31 cellular contexts compared by ENCODE assay signal in the genomic region with DNA sequence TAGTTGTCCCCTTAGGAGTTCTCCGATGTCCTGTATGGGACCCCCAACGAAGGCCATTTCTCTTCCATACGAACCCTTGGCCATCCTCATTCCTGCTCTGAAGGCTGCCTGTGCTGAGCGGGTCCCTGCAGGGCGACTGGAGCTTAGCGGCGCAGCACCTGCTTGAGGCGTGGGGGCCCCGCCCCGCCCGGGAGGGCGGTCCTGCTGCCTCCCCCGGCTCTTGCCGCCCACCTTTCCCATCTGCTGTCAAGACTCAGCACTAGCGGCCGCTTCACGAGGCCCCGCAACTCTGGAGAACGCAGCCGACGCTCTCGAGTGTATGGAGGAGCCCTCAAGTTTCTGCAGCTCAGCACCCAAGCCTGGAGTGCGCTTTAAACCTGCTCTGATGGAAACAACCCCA.
DNase-seq lines count a peak whose midpoint lies in the region; ATAC-seq and TF ChIP-seq lines count a peak whose summit lies in the region.
"Had no signal": no experiment of that assay in that cellular context is flagged by ENCODE, and none has a peak within 500 bp of the region (broad histone marks: within the 10 kb centered on the region; RNA-seq: fewer than 3 reads in every experiment).

No MANE protein-coding gene starts in this region.

- no peak for ATAC-seq in GM23338
- ATAC-seq: A549; CD8-positive, alpha-beta T cell had no signal

- no peaks in the 10 kb centered on the region for H3K27me3 Mint-ChIP-seq in Caco-2 (ENCODE audit: insufficient read depth, unreplicated experiment)
- H3K27me3 Mint-ChIP-seq in GM23338 (ENCODE audit: insufficient read depth, low read depth, poor library complexity) = no peaks in the 10 kb centered on the region
- H3K27me3 Mint-ChIP-seq in activated naive CD8-positive, alpha-beta T cell treated with anti-CD3 and anti-CD28 coated beads for 36 hours = no peaks in the 10 kb centered on the region
- H3K27me3 Mint-ChIP-seq: B cell; CD4-positive, alpha-beta memory T cell; CD4-positive, alpha-beta T cell; CD4-positive, CD25-positive, alpha-beta regulatory T cell; CD8-positive, alpha-beta memory T cell had no signal

- peaks cover 7% of the 10 kb centered on the region for H3K4me1 Mint-ChIP-seq in Caco-2 (ENCODE audit: low read depth, unreplicated experiment)
- H3K4me1 Mint-ChIP-seq in GM23338 = no peaks in the 10 kb centered on the region; the same call in 2 of the 3 replicates
- no peaks in the 10 kb centered on the region for H3K4me1 Mint-ChIP-seq in activated naive CD8-positive, alpha-beta T cell treated with anti-CD3 and anti-CD28 coated beads for 36 hours
- H3K4me1 Mint-ChIP-seq: B cell; CD14-positive monocyte; CD4-positive, alpha-beta memory T cell; CD4-positive, CD25-positive, alpha-beta regulatory T cell; CD8-positive, alpha-beta memory T cell had no signal

- no peak overlapping the region for H3K9ac ChIP-seq in neuronal stem cell (ENCODE audit: low read depth, low read length, poor library complexity)
- H3K9ac ChIP-seq: BLaER1; BLaER1 treated with 17β-estradiol and CSF1 and Interleukin-3, amounts not matched to agents 10 nM and 100 nM had no signal

- H3K23ac ChIP-seq in neuronal stem cell (ENCODE audit: low read depth, low read length, poor library complexity) = no peak overlapping the region

- no peak overlapping the region for H4K8ac ChIP-seq in neuronal stem cell (ENCODE audit: low read depth, low read length)

- H3K79me1 ChIP-seq in neuronal stem cell (ENCODE audit: low read depth, low read length) = no peaks in the 10 kb centered on the region

- H3K9me2 ChIP-seq in GM23338 (ENCODE audit: insufficient read depth) = no peaks in the 10 kb centered on the region

- CTCF ChIA-PET in Caco-2 (lab: Charles Lee) = no interaction called here

- BruUV-seq in Caco-2 (replicated peaks; lab: Mats Ljungman, UMichigan) = no TSS peak

- H3K4me3 Mint-ChIP-seq in Caco-2 (ENCODE audit: unreplicated experiment) = no peak overlapping the region
- no peak overlapping the region for H3K4me3 Mint-ChIP-seq in GM23338
- no peak overlapping the region for H3K4me3 Mint-ChIP-seq in activated naive CD8-positive, alpha-beta T cell treated with anti-CD3 and anti-CD28 coated beads for 36 hours
- H3K4me3 Mint-ChIP-seq: B cell; CD14-positive monocyte; CD4-positive, alpha-beta memory T cell; CD4-positive, alpha-beta T cell; CD4-positive, CD25-positive, alpha-beta regulatory T cell; CD8-positive, alpha-beta memory T cell; CD8-positive, alpha-beta T cell had no signal

- H2BK5ac ChIP-seq in neuronal stem cell (ENCODE audit: low read length) = no peak overlapping the region

- no peaks in the 10 kb centered on the region for H3K27me3 ChIP-seq in Caco-2 (replicated peaks; ENCODE audit: control insufficient read depth, insufficient read depth, low read length)
- no peaks in the 10 kb centered on the region for H3K27me3 ChIP-seq in GM23338 (ENCODE audit: insufficient read depth)
- H3K27me3 ChIP-seq in neuronal stem cell (ENCODE audit: control insufficient read depth in 3 of 3, insufficient read depth in 3 of 3, low read depth in 1 of 3, low read length in 3 of 3) = no peaks in the 10 kb centered on the region
- H3K27me3 ChIP-seq: BE2C; BLaER1; BLaER1 treated with 17β-estradiol and CSF1 and Interleukin-3, amounts not matched to agents 10 nM and 100 nM had no signal

- peak overlapping the region; percentile 55 for H3K27ac Mint-ChIP-seq in Caco-2 (ENCODE audit: unreplicated experiment)
- no peak overlapping the region for H3K27ac Mint-ChIP-seq in GM23338
- H3K27ac Mint-ChIP-seq in activated naive CD8-positive, alpha-beta T cell treated with anti-CD3 and anti-CD28 coated beads for 36 hours = no peak overlapping the region
- H3K27ac Mint-ChIP-seq: B cell; CD14-positive monocyte; CD4-positive, alpha-beta memory T cell; CD4-positive, alpha-beta T cell; CD4-positive, CD25-positive, alpha-beta regulatory T cell; CD8-positive, alpha-beta memory T cell; CD8-positive, alpha-beta T cell had no signal

- no peak overlapping the region for H3K4me3 ChIP-seq in Caco-2 (ENCODE audit: low read depth, low read length)
- no peak overlapping the region for H3K4me3 ChIP-seq in GM23338
- H3K4me3 ChIP-seq in neuronal stem cell (ENCODE audit: low read length in 2 of 2) = no peak overlapping the region
- H3K4me3 ChIP-seq: A549; BLaER1; BLaER1 treated with 17β-estradiol and CSF1 and Interleukin-3, amounts not matched to agents 10 nM and 100 nM had no signal

- TF ChIP-seq CTCF in Caco-2 (IDR thresholded peaks at IDR 0.05; ENCODE audit: insufficient read depth in 1 of 2, low read depth in 1 of 2, low read length in 1 of 2, severe bottlenecking in 1 of 2, unreplicated experiment in 1 of 2) = no peak
- TF ChIP-seq CTCF in GM23338 (conservative IDR thresholded peaks at IDR 0.05; ENCODE audit: low read depth in 2 of 2) = no peak

- H3K27ac ChIP-seq in GM23338 (ENCODE audit: low read depth) (no peak overlapping the region), neuronal stem cell (replicated peaks; ENCODE audit: low read length) (no peak overlapping the region)
- H3K27ac ChIP-seq: 22Rv1; A549; BLaER1; BLaER1 treated with 17β-estradiol and CSF1 and Interleukin-3, amounts not matched to agents 10 nM and 100 nM; C4-2B had no signal

- no peak overlapping the region for H2BK12ac ChIP-seq in neuronal stem cell (ENCODE audit: low read length)

- H3K36me3 Mint-ChIP-seq in Caco-2 (ENCODE audit: insufficient read depth, unreplicated experiment) (peaks cover 5% of the 10 kb centered on the region), GM23338 (ENCODE audit: low read depth) (peaks cover 6% of the 10 kb centered on the region; the same call in 1 of the 3 replicates)
- H3K36me3 Mint-ChIP-seq in activated naive CD8-positive, alpha-beta T cell treated with anti-CD3 and anti-CD28 coated beads for 36 hours = no peaks in the 10 kb centered on the region
- H3K36me3 Mint-ChIP-seq: CD14-positive monocyte; CD4-positive, alpha-beta memory T cell; CD4-positive, CD25-positive, alpha-beta regulatory T cell; CD8-positive, alpha-beta T cell had no signal

- POLR2A ChIA-PET in Caco-2 (lab: Charles Lee) = no interaction called here

- no peak overlapping the region for H4K91ac ChIP-seq in neuronal stem cell (ENCODE audit: low read depth, low read length, poor library complexity)

- H3K9me3 Mint-ChIP-seq in Caco-2 (ENCODE audit: unreplicated experiment) = peaks cover 10% of the 10 kb centered on the region
- H3K9me3 Mint-ChIP-seq in GM23338 = peaks cover 8% of the 10 kb centered on the region
- no peaks in the 10 kb centered on the region for H3K9me3 Mint-ChIP-seq in activated naive CD8-positive, alpha-beta T cell treated with anti-CD3 and anti-CD28 coated beads for 36 hours

- no peaks in the 10 kb centered on the region for H4K20me1 ChIP-seq in GM23338 (replicated peaks; ENCODE audit: insufficient read depth)
- H4K20me1 ChIP-seq: BLaER1; BLaER1 treated with 17β-estradiol and CSF1 and Interleukin-3, amounts not matched to agents 10 nM and 100 nM had no signal

- H3K36me3 ChIP-seq in Caco-2 (ENCODE audit: control insufficient read depth, insufficient read depth, low read length) (no peaks in the 10 kb centered on the region), GM23338 (ENCODE audit: insufficient read depth) (no peaks in the 10 kb centered on the region), neuronal stem cell (replicated peaks in 1 of 2; ENCODE audit: control insufficient read depth in 2 of 2, insufficient read depth in 2 of 2, low read length in 2 of 2) (no peaks in the 10 kb centered on the region)
- H3K36me3 ChIP-seq: BE2C; BLaER1; BLaER1 treated with 17β-estradiol and CSF1 and Interleukin-3, amounts not matched to agents 10 nM and 100 nM had no signal

- no peak overlapping the region for H3K4ac ChIP-seq in neuronal stem cell (ENCODE audit: low read length)

- intact Hi-C loops in Caco-2 (cut with micrococcal nuclease; ENCODE audit: unreplicated experiment) = no loop called here

- H3K14ac ChIP-seq in neuronal stem cell (ENCODE audit: low read length) = no peak overlapping the region

- H3K9me3 ChIP-seq in Caco-2 (no peaks in the 10 kb centered on the region), neuronal stem cell (replicated peaks in 1 of 2; ENCODE audit: control insufficient read depth in 2 of 2, insufficient read depth in 1 of 2, low read depth in 1 of 2, low read length in 2 of 2) (no peaks in the 10 kb centered on the region)
- H3K9me3 ChIP-seq: A549, BE2C had no signal

- peak overlapping the region; percentile 7 for H2AK5ac ChIP-seq in neuronal stem cell (ENCODE audit: low read depth, low read length)

- peaks cover 4% of the 10 kb centered on the region; the same call in 1 of the 2 replicates for H3K4me1 ChIP-seq in Caco-2
- H3K4me1 ChIP-seq in GM23338 (ENCODE audit: insufficient read depth) = no peaks in the 10 kb centered on the region
- H3K4me1 ChIP-seq in neuronal stem cell (ENCODE audit: control insufficient read depth in 2 of 2, insufficient read depth in 1 of 2, low read depth in 1 of 2, low read length in 2 of 2) = no peaks in the 10 kb centered on the region
- H3K4me1 ChIP-seq: A549, BE2C, BLaER1 had no signal

- peak overlapping the region; percentile 6 for H3K18ac ChIP-seq in neuronal stem cell (ENCODE audit: low read length)

- H3K4me2 ChIP-seq in GM23338 (no peak overlapping the region), neuronal stem cell (ENCODE audit: insufficient read depth, low read length, poor library complexity, severe bottlenecking) (no peak overlapping the region)
- H3K4me2 ChIP-seq: A549; BLaER1; BLaER1 treated with 17β-estradiol and CSF1 and Interleukin-3, amounts not matched to agents 10 nM and 100 nM had no signal

- no peak for DNase-seq in Caco-2
- DNase-seq in GM23338 (ENCODE audit: low spot score) = no peak
- no peak for DNase-seq in neuronal stem cell (ENCODE audit: low spot score)
- no peak for DNase-seq in DMS 273 treated with DMSO at 0.1 percent for 48 hours (lab: John Stamatoyannopoulos, UW)
- no peak for DNase-seq in activated naive CD8-positive, alpha-beta T cell treated with anti-CD3 and anti-CD28 coated beads for 36 hours
- DNase-seq in stimulated activated CD4-positive, alpha-beta T cell treated with anti-CD3 and anti-CD28 coated beads, Interleukin-2, amount 100 ng/mL, for 24 hours = no peak
- DNase-seq: 8988T; ACHN; AML-193; BE2C; C1 segment of cervical spinal cord; Calu3; CD4-positive, alpha-beta memory T cell; CD4-positive, alpha-beta T cell; CD4-positive, CD25-positive, alpha-beta regulatory T cell; CD8-positive, alpha-beta memory T cell; CD8-positive, alpha-beta T cell; COR-L47; DMS153; DMS53; DMS79; DMS79 treated with DMSO at 0.1 percent for 48 hours; DND-41; EL had no signal

- H2BK120ac ChIP-seq in neuronal stem cell (ENCODE audit: low read depth, low read length) = no peak overlapping the region

- H2BK15ac ChIP-seq in neuronal stem cell (ENCODE audit: low read length) = no peak overlapping the region

- H3K79me2 ChIP-seq in GM23338 (replicated peaks; ENCODE audit: insufficient read depth) = no peaks in the 10 kb centered on the region

- no peaks in the 10 kb centered on the region for H3F3A ChIP-seq in GM23338 (replicated peaks; ENCODE audit: low read depth)

- 0 out of 2 replicates have a peak overlapping the region, but pooled peaks have one; percentile 23 for H2AFZ ChIP-seq in GM23338
- H2AFZ ChIP-seq in neuronal stem cell (ENCODE audit: low read length) = no peak overlapping the region

- WGBS in neuronal stem cell (ENCODE audit: extremely low coverage in 2 of 2, insufficient read length in 2 of 2, insufficient replicate concordance in 1 of 2), 2 donors = no CpG with 5 or more reads among the region's 23 CpGs

TF ChIP-seq in GM23338, 12 proteins besides CTCF, POLR2A, EP300 and RAD21 (continues in another document):
- TF ChIP-seq ZNF114 (CRISPR knock-in tag; IDR thresholded peaks at IDR 0.05) = no peak
